Comparison of ENCODE assay signal across 16 cellular contexts in the genomic region with DNA sequence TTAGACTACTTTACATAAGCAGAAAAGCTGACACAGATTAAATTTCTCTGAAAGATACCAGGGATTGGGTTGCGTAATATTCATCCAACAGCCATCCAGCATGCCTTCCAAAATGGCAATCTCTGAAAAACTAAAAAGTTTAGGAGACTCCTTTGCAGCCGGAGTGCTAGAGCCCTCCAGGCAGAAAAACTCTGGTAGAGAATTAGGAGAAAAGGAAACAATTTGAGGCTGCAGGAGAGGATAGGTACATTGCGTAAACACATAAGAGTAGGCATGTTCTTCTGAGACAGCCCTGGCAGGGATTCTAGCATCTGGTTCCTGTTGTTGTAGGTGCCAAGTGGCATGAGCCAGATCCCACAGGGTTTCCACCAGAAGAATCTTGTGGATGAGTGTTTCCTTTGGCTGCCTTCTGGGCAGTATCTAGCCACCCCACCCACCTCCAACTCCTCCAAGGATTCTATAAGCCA.
DNase-seq lines count a peak whose midpoint lies in the region; ATAC-seq and TF ChIP-seq lines count a peak whose summit lies in the region.
"Had no signal": no experiment of that assay in that cellular context is flagged by ENCODE, and none has a peak within 500 bp of the region (broad histone marks: within the 10 kb centered on the region; RNA-seq: fewer than 3 reads in every experiment).

No MANE protein-coding gene starts in this region.

- H3K9me3 Mint-ChIP-seq in activated T-cell treated with anti-CD3 and anti-CD28 coated beads, Interleukin-2, amount 50 U/mL, for 72 hours, result peaks cover 0 to 5% of the 10 kb centered on the region in 2 donors
- H3K9me3 Mint-ChIP-seq: activated T-helper 1 cell treated with anti-CD3 and anti-CD28 coated beads, Interleukin-12 subunit alpha, Interleukin-12 subunit beta, Interleukin-2, Interleukin-4 antibody, amounts not matched to agents 30 ng/mL and 10 ng/mL and 1 ng/mL, durations not matched to agents 14 hours and 24 hours and 36 hours; neural crest cell had no signal

- H3K4me3 ChIP-seq in SK-N-MC, result peak overlapping the region; percentile 56
- H3K4me3 ChIP-seq in fibroblast of the aortic adventitia (ENCODE audit: low read depth, low read length), result no peak overlapping the region
- H3K4me3 ChIP-seq in rectal smooth muscle tissue (ENCODE audit: low read length), result no peak overlapping the region
- H3K4me3 ChIP-seq: cardiac muscle cell had no signal

- H3K9ac ChIP-seq in SK-N-MC (ENCODE audit: insufficient read length), result no peak overlapping the region
- H3K9ac ChIP-seq in rectal smooth muscle tissue (ENCODE audit: low read length), result no peak overlapping the region

- no peaks in the 10 kb centered on the region for H3K9me3 ChIP-seq in SK-N-MC (ENCODE audit: low read depth, low read length)

- DNase-seq in EL (peak; percentile 56), SK-N-MC (ENCODE audit: low read depth, low spot score) (peak; percentile 90), fibroblast of the aortic adventitia (ENCODE audit: low read depth) (peak; percentile 100), NCI-H2196 treated with DMSO at 0.1 percent for 48 hours (lab: John Stamatoyannopoulos, UW; ENCODE audit: unreplicated experiment) (no peak), left colon (no peak), T-helper 2 cell (no peak)
- no peak for DNase-seq in activated T-cell treated with anti-CD3 and anti-CD28 coated beads, Interleukin-2, amount 50 U/mL, for 72 hours
- DNase-seq: activated CD4-positive, CD25-positive, alpha-beta regulatory T cell treated with anti-CD3 and anti-CD28 coated beads, Interleukin-2, amount 50 U/mL, for 72 hours; COR-L47; erythroblast; kidney; stimulated activated naive CD8-positive, alpha-beta T cell treated with anti-CD3 and anti-CD28 coated beads, Interleukin-15, Interleukin-2, amounts not matched to agents 100 U/mL and 50 U/mL, for 24 hours had no signal

- H3K4me3 Mint-ChIP-seq in activated T-cell treated with anti-CD3 and anti-CD28 coated beads, Interleukin-2, amount 50 U/mL, for 72 hours, result no peak overlapping the region
- H3K4me3 Mint-ChIP-seq: activated T-helper 1 cell treated with anti-CD3 and anti-CD28 coated beads, Interleukin-12 subunit alpha, Interleukin-12 subunit beta, Interleukin-2, Interleukin-4 antibody, amounts not matched to agents 30 ng/mL and 10 ng/mL and 1 ng/mL, durations not matched to agents 14 hours and 24 hours and 36 hours; neural crest cell had no signal

- H3K36me3 Mint-ChIP-seq in activated T-cell treated with anti-CD3 and anti-CD28 coated beads, Interleukin-2, amount 50 U/mL, for 72 hours (ENCODE audit: insufficient read depth in 2 of 2), result no peaks in the 10 kb centered on the region

- no peaks in the 10 kb centered on the region for H3K27me3 Mint-ChIP-seq in activated T-cell treated with anti-CD3 and anti-CD28 coated beads, Interleukin-2, amount 50 U/mL, for 72 hours (ENCODE audit: low read depth)

- no peak overlapping the region for H3K27ac Mint-ChIP-seq in activated T-cell treated with anti-CD3 and anti-CD28 coated beads, Interleukin-2, amount 50 U/mL, for 72 hours
- H3K27ac Mint-ChIP-seq: activated T-helper 1 cell treated with anti-CD3 and anti-CD28 coated beads, Interleukin-12 subunit alpha, Interleukin-12 subunit beta, Interleukin-2, Interleukin-4 antibody, amounts not matched to agents 30 ng/mL and 10 ng/mL and 1 ng/mL, durations not matched to agents 14 hours and 24 hours and 36 hours had no signal

- H3K27me3 ChIP-seq in rectal smooth muscle tissue (ENCODE audit: control insufficient read depth, insufficient read depth, low read length), result no peaks in the 10 kb centered on the region
- H3K27me3 ChIP-seq: cardiac muscle cell had no signal

- no peaks in the 10 kb centered on the region for H3K4me1 Mint-ChIP-seq in activated T-cell treated with anti-CD3 and anti-CD28 coated beads, Interleukin-2, amount 50 U/mL, for 72 hours (ENCODE audit: low read depth)
- H3K4me1 Mint-ChIP-seq: neural crest cell had no signal

- intact Hi-C loops in left colon (cut with DNase I, micrococcal nuclease), result no loop called here

- ATAC-seq in activated T-cell treated with anti-CD3 and anti-CD28 coated beads, Interleukin-2, amount 50 U/mL, for 72 hours (replicated peaks in 1 of 2), result no peak
- no peak for ATAC-seq in left colon
- ATAC-seq: stimulated activated naive CD8-positive, alpha-beta T cell treated with anti-CD3 and anti-CD28 coated beads, Interleukin-15, Interleukin-2, amounts not matched to agents 100 U/mL and 50 U/mL, for 24 hours had no signal

- peak overlapping the region; percentile 87 for H3K27ac ChIP-seq in SK-N-MC
- peak overlapping the region; percentile 30 for H3K27ac ChIP-seq in rectal smooth muscle tissue (ENCODE audit: low read depth, low read length)
- H3K27ac ChIP-seq: cardiac muscle cell had no signal

- H3K36me3 ChIP-seq in SK-N-MC (ENCODE audit: insufficient read depth, low read length) (no peaks in the 10 kb centered on the region), rectal smooth muscle tissue (ENCODE audit: control insufficient read depth, insufficient read depth, low read length) (no peaks in the 10 kb centered on the region)
- H3K36me3 ChIP-seq: cardiac muscle cell had no signal

- no peaks in the 10 kb centered on the region for H3K4me1 ChIP-seq in rectal smooth muscle tissue (ENCODE audit: control insufficient read depth, insufficient read depth, low read length)

- no peak for TF ChIP-seq CTCF in fibroblast of the aortic adventitia (IDR thresholded peaks at IDR 0.05; ENCODE audit: insufficient read depth, low read length)

Comparison
In these comparisons a context has a peak if more than half of its experiments do, and no peak if none do; other contexts are left out.
1. DNase-seq: peak in EL (single experiment), SK-N-MC (single experiment) and fibroblast of the aortic adventitia (single experiment); none in NCI-H2196 treated with DMSO at 0.1 percent for 48 hours (single experiment), activated T-cell treated with anti-CD3 and anti-CD28 coated beads, Interleukin-2, amount 50 U/mL, for 72 hours (0 of 2), left colon (0 of 2) and T-helper 2 cell (0 of 5).